1 cellular context compared by ENCODE assay signal in genomic region chr10:31897506-31897905, GRCh38.
TF ChIP-seq lines count a peak whose summit lies in the region.

No MANE protein-coding gene starts in this region.

TF ChIP-seq in GM23338, 12 proteins besides CTCF, POLR2A, EP300 and RAD21 (continued from another document):
- TF ChIP-seq ZNF331 (CRISPR knock-in tag; IDR thresholded peaks at IDR 0.05; ENCODE audit: low read depth) = no peak
- TF ChIP-seq JUNB (IDR thresholded peaks at IDR 0.05; ENCODE audit: unreplicated experiment) = no peak
- TF ChIP-seq POLR2AphosphoS5 (IDR thresholded peaks at IDR 0.05; ENCODE audit: low read depth) = no peak
